ENCODE assay signal across 2 cellular contexts in genomic region chr22:45657701-45658100, GRCh38.
TF ChIP-seq lines count a peak whose summit lies in the region.

No MANE protein-coding gene starts in this region.

TF ChIP-seq in HCT116, 20 proteins besides CTCF, POLR2A, EP300 and RAD21:
- TF ChIP-seq SRF (IDR thresholded peaks at IDR 0.05; ENCODE audit: low read depth) (peak; percentile 36; the same call in 1 of the 2 replicates), SP1 (IDR thresholded peaks at IDR 0.05; ENCODE audit: low read depth) (no peak)

TF ChIP-seq in K562, 482 proteins besides CTCF, POLR2A, EP300 and RAD21:
- TF ChIP-seq PPARD (CRISPR knock-in tag; IDR thresholded peaks at IDR 0.05) (no peak), PYGO2 (tag; IDR thresholded peaks at IDR 0.05) (no peak), SMARCC2 (IDR thresholded peaks at IDR 0.05; ENCODE audit: low read depth) (no peak), SOX6 (IDR thresholded peaks at IDR 0.05) (no peak), MEIS2 (IDR thresholded peaks at IDR 0.05; ENCODE audit: partially characterized antibody) (peak; percentile 81), CBX2 (IDR thresholded peaks at IDR 0.05; ENCODE audit: insufficient read depth, low read length, poor library complexity, severe bottlenecking) (no peak), PKNOX1 (IDR thresholded peaks at IDR 0.05) (peak; percentile 86), ZBTB9 (CRISPR knock-in tag; IDR thresholded peaks at IDR 0.05) (no peak), NR1H2 (CRISPR knock-in tag; IDR thresholded peaks at IDR 0.05) (no peak), E2F3 (CRISPR knock-in tag; IDR thresholded peaks at IDR 0.05) (no peak), SRF (CRISPR knock-in tag; IDR thresholded peaks at IDR 0.05) (peak in 1 of 2 experiments; percentile 94; a peak in 2 of 4 replicates), HIVEP1 (CRISPR knock-in tag; IDR thresholded peaks at IDR 0.05) (no peak), PBX2 (CRISPR knock-in tag; IDR thresholded peaks at IDR 0.05; ENCODE audit: low read depth) (no peak), PBX2 (tag; conservative IDR thresholded peaks at IDR 0.05; ENCODE audit: low read depth) (peak; percentile 82), KLF13 (tag; IDR thresholded peaks at IDR 0.05; ENCODE audit: borderline replicate concordance, low read depth) (no peak)
